Comparison of ENCODE assay signal across 9 cellular contexts in the genomic region with DNA sequence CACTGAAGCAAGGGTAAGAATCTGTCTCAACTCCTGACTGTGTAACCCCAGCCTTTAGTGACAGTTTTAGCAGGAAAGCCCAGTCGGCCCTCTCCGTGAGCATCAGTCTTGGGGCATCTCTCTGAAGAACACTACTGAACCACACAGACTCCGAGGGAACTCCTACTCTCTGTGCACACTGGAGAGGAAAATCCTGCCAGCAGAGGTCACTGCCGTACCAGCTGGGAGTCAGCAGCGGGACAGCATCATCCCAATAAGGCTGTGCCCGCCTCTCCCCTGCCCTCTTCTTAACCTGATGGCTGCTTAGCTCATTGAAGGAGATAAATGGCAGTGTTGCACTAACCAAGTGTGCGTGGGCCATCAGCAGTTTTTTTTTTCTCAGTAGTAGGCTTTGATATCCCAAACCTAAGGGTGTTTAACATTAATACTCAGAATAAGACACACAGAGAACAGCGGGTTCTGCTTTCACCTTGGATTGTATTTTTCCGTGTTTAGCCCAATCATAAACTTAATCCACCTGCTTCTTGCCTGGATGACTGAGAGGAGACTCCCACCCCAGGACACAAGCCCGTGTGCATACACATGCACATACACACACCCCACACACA. TPM values are rescaled to one million over a fixed set of nuclear protein-coding genes. Genes with fewer than 3 reads are reported as not detected.
A peak's percentile ranks its signal among the peaks of the same experiment; 100 is the strongest.
DNase-seq lines count a peak whose midpoint lies in the region; ATAC-seq, FAIRE-seq and TF ChIP-seq lines count a peak whose summit lies in the region.
"Had no signal": no experiment of that assay in that cellular context is flagged by ENCODE, and none has a peak within 500 bp of the region (broad histone marks: within the 10 kb centered on the region; RNA-seq: fewer than 3 reads in every experiment).

No MANE protein-coding gene starts in this region.

- peaks cover 17% of the 10 kb centered on the region for H3K36me3 Mint-ChIP-seq in activated CD8-positive, alpha-beta memory T cell treated with anti-CD3 and anti-CD28 coated beads, Interleukin-2, amount 10 ng/mL, durations not matched to agents 7 days and 5 days
- H3K36me3 Mint-ChIP-seq in endothelial cell (ENCODE audit: low read depth, unreplicated experiment) = no peaks in the 10 kb centered on the region

- ATAC-seq in GM21526 (IDR thresholded peaks at IDR 0.05; ENCODE audit: low FRiP score, unreplicated experiment) (peak; percentile 77), mucosa of descending colon (peak; percentile 94)
- peak; percentile 99 for ATAC-seq in activated CD8-positive, alpha-beta memory T cell treated with anti-CD3 and anti-CD28 coated beads, Interleukin-2, amount 10 ng/mL, durations not matched to agents 7 days and 5 days

- peaks cover 15% of the 10 kb centered on the region for H3K9me3 Mint-ChIP-seq in activated CD8-positive, alpha-beta memory T cell treated with anti-CD3 and anti-CD28 coated beads, Interleukin-2, amount 10 ng/mL, durations not matched to agents 7 days and 5 days (ENCODE audit: low read depth)
- H3K9me3 Mint-ChIP-seq in endothelial cell (ENCODE audit: unreplicated experiment) = no peaks in the 10 kb centered on the region

- no peaks in the 10 kb centered on the region for H3K27me3 Mint-ChIP-seq in activated CD8-positive, alpha-beta memory T cell treated with anti-CD3 and anti-CD28 coated beads, Interleukin-2, amount 10 ng/mL, durations not matched to agents 7 days and 5 days
- H3K27me3 Mint-ChIP-seq in endothelial cell (ENCODE audit: unreplicated experiment) = peaks cover 9% of the 10 kb centered on the region

- TF ChIP-seq CTCF in D721Med (IDR thresholded peaks at IDR 0.05; ENCODE audit: insufficient read depth, missing control alignments) (peak; percentile 92), endothelial cell (IDR thresholded peaks at IDR 0.05; ENCODE audit: unreplicated experiment) (peak; percentile 54), mucosa of descending colon (IDR thresholded peaks at IDR 0.05) (peak; percentile 81)

- H3K4me3 Mint-ChIP-seq in activated CD8-positive, alpha-beta memory T cell treated with anti-CD3 and anti-CD28 coated beads, Interleukin-2, amount 10 ng/mL, durations not matched to agents 7 days and 5 days = no peak overlapping the region
- no peak overlapping the region for H3K4me3 Mint-ChIP-seq in endothelial cell (ENCODE audit: unreplicated experiment)

- peaks cover 14% of the 10 kb centered on the region for H3K9me3 ChIP-seq in NT2/D1 (ENCODE audit: insufficient read depth, low read length)
- no peaks in the 10 kb centered on the region for H3K9me3 ChIP-seq in mucosa of descending colon

- H3K4me1 ChIP-seq in NT2/D1 (ENCODE audit: insufficient read depth, insufficient read length) (peaks cover 2% of the 10 kb centered on the region), mucosa of descending colon (ENCODE audit: low read depth) (no peaks in the 10 kb centered on the region)

- peak; percentile 68 for DNase-seq in D721Med (ENCODE audit: insufficient read length, low spot score)
- DNase-seq in HuH-7.5 (ENCODE audit: low spot score) = peak; percentile 65
- DNase-seq in NT2/D1 (ENCODE audit: low read depth, low spot score) = peak; percentile 75
- peak; percentile 93 for DNase-seq in activated CD8-positive, alpha-beta memory T cell treated with anti-CD3 and anti-CD28 coated beads, Interleukin-2, amount 10 ng/mL, durations not matched to agents 7 days and 5 days
- DNase-seq in endothelial cell (ENCODE audit: low spot score) = peak; percentile 95
- DNase-seq in mucosa of descending colon = peak; percentile 80 to 97 (median 89)
- peak; percentile 95 for DNase-seq in stimulated activated CD8-positive, alpha-beta memory T cell treated with anti-CD3 and anti-CD28 coated beads, Interleukin-4, amount 100 ng/mL, for 48 hours

- H3K9ac ChIP-seq in NT2/D1 (ENCODE audit: insufficient read length, low read depth) = no peak overlapping the region

- intact Hi-C loops in mucosa of descending colon (cut with DNase I, micrococcal nuclease) = no loop called here

- H3K4me1 Mint-ChIP-seq in activated CD8-positive, alpha-beta memory T cell treated with anti-CD3 and anti-CD28 coated beads, Interleukin-2, amount 10 ng/mL, durations not matched to agents 7 days and 5 days = peaks cover 20% of the 10 kb centered on the region
- peaks cover 19% of the 10 kb centered on the region for H3K4me1 Mint-ChIP-seq in endothelial cell (ENCODE audit: unreplicated experiment)

- H3K36me3 ChIP-seq in NT2/D1 (ENCODE audit: insufficient read depth, insufficient read length, low read length) = no peaks in the 10 kb centered on the region
- no peaks in the 10 kb centered on the region for H3K36me3 ChIP-seq in mucosa of descending colon (ENCODE audit: low read depth)

- H3K27ac Mint-ChIP-seq in activated CD8-positive, alpha-beta memory T cell treated with anti-CD3 and anti-CD28 coated beads, Interleukin-2, amount 10 ng/mL, durations not matched to agents 7 days and 5 days = no peak overlapping the region
- no peak overlapping the region for H3K27ac Mint-ChIP-seq in endothelial cell (ENCODE audit: unreplicated experiment)

- no peaks in the 10 kb centered on the region for H3K27me3 ChIP-seq in NT2/D1 (ENCODE audit: insufficient read depth, insufficient read length)

- CTCF ChIA-PET in activated CD8-positive, alpha-beta memory T cell treated with anti-CD3 and anti-CD28 coated beads, Interleukin-2, amount 10 ng/mL, durations not matched to agents 7 days and 5 days (lab: Charles Lee) = interaction anchor here (0.6 to 9.6 kb wide), 39 partner anchors 7 to 818 kb away, joined by 3 to 334 read pairs (median 4); partner anchors contain the start of gene RNF7

- no peak for FAIRE-seq in D721Med (lab: Jason Lieb, UNC)
- FAIRE-seq: colon had no signal

- no peak overlapping the region for H3K4me3 ChIP-seq in NT2/D1 (ENCODE audit: insufficient read length, low read depth)
- H3K4me3 ChIP-seq in mucosa of descending colon = no peak overlapping the region

RNA-seq across cellular contexts. Expression of gene RASA2, which starts 26.6 kb away (rescaled TPM):
- 10 to 100 TPM; 42.4 to 54.8 TPM for total RNA-seq in activated CD8-positive, alpha-beta memory T cell treated with anti-CD3 and anti-CD28 coated beads, Interleukin-2, amount 10 ng/mL, durations not matched to agents 7 days and 5 days
- 32.5 TPM for total RNA-seq in endothelial cell (ENCODE audit: unreplicated experiment)
- total RNA-seq in mucosa of descending colon = 10 to 100 TPM; 15.5 to 22.5 (median 21.7) TPM
